ENCODE assay signal across 1 cellular context in genomic region chr9:120755827-120756434, GRCh38.
TF ChIP-seq lines count a peak whose summit lies in the region.

No MANE protein-coding gene starts in this region.

TF ChIP-seq in H1, 55 proteins besides CTCF, POLR2A, EP300 and RAD21 (continued from another document):
- TF ChIP-seq CHD7 (IDR thresholded peaks at IDR 0.05; ENCODE audit: insufficient replicate concordance, low read length) (no peak), CHD1 (IDR thresholded peaks at IDR 0.05; ENCODE audit: low read depth, low read length) (no peak), EZH2 (IDR thresholded peaks at IDR 0.05; ENCODE audit: low read depth, low read length, severe bottlenecking) (no peak), ATF2 (IDR thresholded peaks at IDR 0.05; ENCODE audit: low read length) (no peak), TAF7 (optimal IDR thresholded peaks at IDR 0.05; ENCODE audit: borderline replicate concordance, low read depth, low read length) (no peak), RXRA (IDR thresholded peaks at IDR 0.05; ENCODE audit: insufficient read depth, low read depth, low read length) (no peak), SRF (IDR thresholded peaks at IDR 0.05; ENCODE audit: low read depth, low read length) (no peak), BACH1 (IDR thresholded peaks at IDR 0.05; ENCODE audit: low read length) (no peak), BCL11A (IDR thresholded peaks at IDR 0.05; ENCODE audit: low read depth in 2 of 2, low read length in 2 of 2) (no peak), NANOG (IDR thresholded peaks at IDR 0.05; ENCODE audit: insufficient read depth, low read depth, low read length, poor library complexity, severe bottlenecking) (no peak)
- TF ChIP-seq, protein P1, sequence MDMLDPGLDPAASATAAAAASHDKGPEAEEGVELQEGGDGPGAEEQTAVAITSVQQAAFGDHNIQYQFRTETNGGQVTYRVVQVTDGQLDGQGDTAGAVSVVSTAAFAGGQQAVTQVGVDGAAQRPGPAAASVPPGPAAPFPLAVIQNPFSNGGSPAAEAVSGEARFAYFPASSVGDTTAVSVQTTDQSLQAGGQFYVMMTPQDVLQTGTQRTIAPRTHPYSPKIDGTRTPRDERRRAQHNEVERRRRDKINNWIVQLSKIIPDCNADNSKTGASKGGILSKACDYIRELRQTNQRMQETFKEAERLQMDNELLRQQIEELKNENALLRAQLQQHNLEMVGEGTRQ (IDR thresholded peaks at IDR 0.05; ENCODE audit: low read length), result no peak
